Comparison of ENCODE assay signal across 1 cellular context in the genomic region with DNA sequence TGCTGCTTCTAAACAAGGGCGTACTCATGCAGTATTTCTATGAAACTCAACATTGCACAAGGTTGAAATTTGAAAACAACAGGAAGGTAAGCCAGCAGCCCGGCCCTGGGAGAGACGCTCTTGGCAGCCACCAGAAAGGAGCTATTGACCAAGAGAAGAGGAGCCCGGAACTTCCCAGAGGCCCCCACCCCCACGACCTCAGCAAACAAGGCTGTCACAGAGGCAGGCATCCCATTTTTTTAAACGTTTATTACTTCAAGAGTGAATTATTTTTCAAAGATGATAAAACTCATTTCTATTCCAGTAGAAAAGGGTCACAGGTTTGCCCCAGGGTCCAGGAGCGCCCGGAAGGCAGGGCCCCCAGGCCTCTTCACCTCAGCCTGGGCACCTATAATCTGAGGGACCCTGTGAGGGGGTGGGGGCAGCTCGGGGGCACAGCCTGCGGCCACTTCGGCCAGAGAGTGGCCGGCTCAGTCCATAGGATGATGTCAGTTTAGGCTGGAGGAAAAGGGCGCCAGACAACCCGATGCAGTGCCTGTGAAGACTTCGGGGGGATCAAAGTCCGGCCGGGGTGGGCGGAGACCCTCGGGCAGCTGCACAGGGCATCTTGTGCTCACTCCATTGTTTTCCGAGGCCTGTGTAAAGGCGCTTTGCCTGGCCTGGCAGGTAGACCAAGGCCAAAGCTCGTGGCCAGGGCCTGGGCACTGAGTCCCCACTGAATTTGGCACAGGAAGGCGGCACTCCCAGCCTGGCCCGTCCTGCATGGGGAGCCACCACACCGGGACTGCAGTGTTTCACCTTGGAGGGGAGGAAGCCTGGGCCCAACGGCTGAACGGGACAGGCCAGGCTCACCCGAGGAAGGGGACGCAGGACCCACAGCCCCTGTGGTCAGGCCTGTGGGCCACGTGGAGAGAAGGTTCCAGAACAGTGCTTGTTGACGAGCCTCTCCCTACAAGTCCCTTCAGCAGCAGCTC.
A peak's percentile ranks its signal among the peaks of the same experiment; 100 is the strongest.
TF ChIP-seq lines count a peak whose summit lies in the region.

No MANE protein-coding gene starts in this region.

TF ChIP-seq in HepG2, 621 proteins besides CTCF, POLR2A, EP300 and RAD21 (continued from another document and continues in another):
- TF ChIP-seq, protein P1, sequence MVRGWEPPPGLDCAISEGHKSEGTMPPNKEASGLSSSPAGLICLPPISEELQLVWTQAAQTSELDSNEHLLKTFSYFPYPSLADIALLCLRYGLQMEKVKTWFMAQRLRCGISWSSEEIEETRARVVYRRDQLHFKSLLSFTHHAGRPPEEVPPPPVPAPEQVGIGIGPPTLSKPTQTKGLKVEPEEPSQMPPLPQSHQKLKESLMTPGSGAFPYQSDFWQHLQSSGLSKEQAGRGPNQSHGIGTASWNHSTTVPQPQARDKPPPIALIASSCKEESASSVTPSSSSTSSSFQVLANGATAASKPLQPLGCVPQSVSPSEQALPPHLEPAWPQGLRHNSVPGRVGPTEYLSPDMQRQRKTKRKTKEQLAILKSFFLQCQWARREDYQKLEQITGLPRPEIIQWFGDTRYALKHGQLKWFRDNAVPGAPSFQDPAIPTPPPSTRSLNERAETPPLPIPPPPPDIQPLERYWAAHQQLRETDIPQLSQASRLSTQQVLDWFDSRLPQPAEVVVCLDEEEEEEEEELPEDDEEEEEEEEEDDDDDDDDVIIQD (CRISPR knock-in tag; IDR thresholded peaks at IDR 0.05; ENCODE audit: low read depth): no peak
- TF ChIP-seq HOXA7 (CRISPR knock-in tag; IDR thresholded peaks at IDR 0.05) (no peak), ASH2L (IDR thresholded peaks at IDR 0.05; ENCODE audit: insufficient read length, low read depth, low read length) (peak; percentile 45), MTA1 (CRISPR knock-in tag; IDR thresholded peaks at IDR 0.05; ENCODE audit: borderline replicate concordance) (peak; percentile 95; the same call in 1 of the 2 replicates), ZFP36L1 (CRISPR knock-in tag; IDR thresholded peaks at IDR 0.05) (no peak), ZNF549 (CRISPR knock-in tag; IDR thresholded peaks at IDR 0.05) (no peak), HIVEP1 (CRISPR knock-in tag; IDR thresholded peaks at IDR 0.05) (no peak), FOXM1 (CRISPR knock-in tag; IDR thresholded peaks at IDR 0.05) (no peak), SMARCE1 (IDR thresholded peaks at IDR 0.05; ENCODE audit: borderline replicate concordance) (no peak), CBX2 (IDR thresholded peaks at IDR 0.05; ENCODE audit: low read depth, low read length) (no peak), CBX2 (CRISPR knock-in tag; IDR thresholded peaks at IDR 0.05; ENCODE audit: low read depth) (0 out of 2 replicates have a peak, but pooled peaks have one; percentile 82), HOXA3 (CRISPR knock-in tag; IDR thresholded peaks at IDR 0.05) (peak; percentile 79), ZMYM4 (CRISPR knock-in tag; IDR thresholded peaks at IDR 0.05) (no peak), RARA (CRISPR knock-in tag; IDR thresholded peaks at IDR 0.05) (peak; percentile 44), FOXO1 (CRISPR knock-in tag; IDR thresholded peaks at IDR 0.05) (peak; percentile 73; the same call in 1 of the 2 replicates), SALL1 (CRISPR knock-in tag; IDR thresholded peaks at IDR 0.05) (peak; percentile 72; the same call in 1 of the 2 replicates), ZNF761 (CRISPR knock-in tag; conservative IDR thresholded peaks at IDR 0.05) (no peak), PAF1 (CRISPR knock-in tag; IDR thresholded peaks at IDR 0.05) (no peak), ZNF558 (CRISPR knock-in tag; IDR thresholded peaks at IDR 0.05; ENCODE audit: borderline replicate concordance) (no peak; the same call in 1 of the 2 replicates), MAZ (IDR thresholded peaks at IDR 0.05; ENCODE audit: borderline replicate concordance, low read depth, low read length) (0 out of 2 replicates have a peak, but pooled peaks have one; percentile 8), MAZ (CRISPR knock-in tag; IDR thresholded peaks at IDR 0.05; ENCODE audit: low read depth) (peak; percentile 68; the same call in 1 of the 2 replicates), NAIF1 (CRISPR knock-in tag; IDR thresholded peaks at IDR 0.05; ENCODE audit: borderline replicate concordance) (no peak), SP5 (CRISPR knock-in tag; IDR thresholded peaks at IDR 0.05; ENCODE audit: borderline replicate concordance, low read depth) (peak; percentile 97), LCORL (IDR thresholded peaks at IDR 0.05) (no peak), LCORL (CRISPR knock-in tag; IDR thresholded peaks at IDR 0.05) (peak; percentile 93), ZNF335 (CRISPR knock-in tag; IDR thresholded peaks at IDR 0.05) (no peak), TBL1XR1 (IDR thresholded peaks at IDR 0.05; ENCODE audit: borderline replicate concordance, low read length, partially characterized antibody) (no peak), ZNF816 (CRISPR knock-in tag; IDR thresholded peaks at IDR 0.05; ENCODE audit: borderline replicate concordance) (peak; percentile 92; the same call in 1 of the 2 replicates), SRF (IDR thresholded peaks at IDR 0.05; ENCODE audit: low read depth, low read length) (no peak), ARNT2 (CRISPR knock-in tag; IDR thresholded peaks at IDR 0.05; ENCODE audit: low read depth) (peak; percentile 66; the same call in 1 of the 2 replicates), ZNF44 (CRISPR knock-in tag; IDR thresholded peaks at IDR 0.05) (no peak), DNMT3B (CRISPR knock-in tag; conservative IDR thresholded peaks at IDR 0.05) (no peak), ZNF562 (CRISPR knock-in tag; IDR thresholded peaks at IDR 0.05; ENCODE audit: borderline replicate concordance) (no peak), SAFB2 (CRISPR knock-in tag; IDR thresholded peaks at IDR 0.05; ENCODE audit: borderline replicate concordance, low read depth) (peak; percentile 63; the same call in 1 of the 2 replicates), ZNF224 (CRISPR knock-in tag; IDR thresholded peaks at IDR 0.05) (no peak; the same call in 1 of the 2 replicates)
- TF ChIP-seq, protein P2, sequence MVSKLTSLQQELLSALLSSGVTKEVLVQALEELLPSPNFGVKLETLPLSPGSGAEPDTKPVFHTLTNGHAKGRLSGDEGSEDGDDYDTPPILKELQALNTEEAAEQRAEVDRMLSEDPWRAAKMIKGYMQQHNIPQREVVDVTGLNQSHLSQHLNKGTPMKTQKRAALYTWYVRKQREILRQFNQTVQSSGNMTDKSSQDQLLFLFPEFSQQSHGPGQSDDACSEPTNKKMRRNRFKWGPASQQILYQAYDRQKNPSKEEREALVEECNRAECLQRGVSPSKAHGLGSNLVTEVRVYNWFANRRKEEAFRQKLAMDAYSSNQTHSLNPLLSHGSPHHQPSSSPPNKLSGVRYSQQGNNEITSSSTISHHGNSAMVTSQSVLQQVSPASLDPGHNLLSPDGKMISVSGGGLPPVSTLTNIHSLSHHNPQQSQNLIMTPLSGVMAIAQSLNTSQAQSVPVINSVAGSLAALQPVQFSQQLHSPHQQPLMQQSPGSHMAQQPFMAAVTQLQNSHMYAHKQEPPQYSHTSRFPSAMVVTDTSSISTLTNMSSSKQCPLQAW (CRISPR knock-in tag; IDR thresholded peaks at IDR 0.05): no peak; the same call in 1 of the 2 replicates
- TF ChIP-seq, protein P3, sequence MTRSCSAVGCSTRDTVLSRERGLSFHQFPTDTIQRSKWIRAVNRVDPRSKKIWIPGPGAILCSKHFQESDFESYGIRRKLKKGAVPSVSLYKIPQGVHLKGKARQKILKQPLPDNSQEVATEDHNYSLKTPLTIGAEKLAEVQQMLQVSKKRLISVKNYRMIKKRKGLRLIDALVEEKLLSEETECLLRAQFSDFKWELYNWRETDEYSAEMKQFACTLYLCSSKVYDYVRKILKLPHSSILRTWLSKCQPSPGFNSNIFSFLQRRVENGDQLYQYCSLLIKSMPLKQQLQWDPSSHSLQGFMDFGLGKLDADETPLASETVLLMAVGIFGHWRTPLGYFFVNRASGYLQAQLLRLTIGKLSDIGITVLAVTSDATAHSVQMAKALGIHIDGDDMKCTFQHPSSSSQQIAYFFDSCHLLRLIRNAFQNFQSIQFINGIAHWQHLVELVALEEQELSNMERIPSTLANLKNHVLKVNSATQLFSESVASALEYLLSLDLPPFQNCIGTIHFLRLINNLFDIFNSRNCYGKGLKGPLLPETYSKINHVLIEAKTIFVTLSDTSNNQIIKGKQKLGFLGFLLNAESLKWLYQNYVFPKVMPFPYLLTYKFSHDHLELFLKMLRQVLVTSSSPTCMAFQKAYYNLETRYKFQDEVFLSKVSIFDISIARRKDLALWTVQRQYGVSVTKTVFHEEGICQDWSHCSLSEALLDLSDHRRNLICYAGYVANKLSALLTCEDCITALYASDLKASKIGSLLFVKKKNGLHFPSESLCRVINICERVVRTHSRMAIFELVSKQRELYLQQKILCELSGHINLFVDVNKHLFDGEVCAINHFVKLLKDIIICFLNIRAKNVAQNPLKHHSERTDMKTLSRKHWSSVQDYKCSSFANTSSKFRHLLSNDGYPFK (CRISPR knock-in tag; IDR thresholded peaks at IDR 0.05; ENCODE audit: borderline replicate concordance): peak; percentile 17; the same call in 1 of the 2 replicates
- TF ChIP-seq, protein P4, sequence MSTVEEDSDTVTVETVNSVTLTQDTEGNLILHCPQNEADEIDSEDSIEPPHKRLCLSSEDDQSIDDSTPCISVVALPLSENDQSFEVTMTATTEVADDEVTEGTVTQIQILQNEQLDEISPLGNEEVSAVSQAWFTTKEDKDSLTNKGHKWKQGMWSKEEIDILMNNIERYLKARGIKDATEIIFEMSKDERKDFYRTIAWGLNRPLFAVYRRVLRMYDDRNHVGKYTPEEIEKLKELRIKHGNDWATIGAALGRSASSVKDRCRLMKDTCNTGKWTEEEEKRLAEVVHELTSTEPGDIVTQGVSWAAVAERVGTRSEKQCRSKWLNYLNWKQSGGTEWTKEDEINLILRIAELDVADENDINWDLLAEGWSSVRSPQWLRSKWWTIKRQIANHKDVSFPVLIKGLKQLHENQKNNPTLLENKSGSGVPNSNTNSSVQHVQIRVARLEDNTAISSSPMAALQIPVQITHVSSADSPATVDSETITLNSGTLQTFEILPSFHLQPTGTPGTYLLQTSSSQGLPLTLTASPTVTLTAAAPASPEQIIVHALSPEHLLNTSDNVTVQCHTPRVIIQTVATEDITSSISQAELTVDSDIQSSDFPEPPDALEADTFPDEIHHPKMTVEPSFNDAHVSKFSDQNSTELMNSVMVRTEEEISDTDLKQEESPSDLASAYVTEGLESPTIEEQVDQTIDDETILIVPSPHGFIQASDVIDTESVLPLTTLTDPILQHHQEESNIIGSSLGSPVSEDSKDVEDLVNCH (CRISPR knock-in tag; IDR thresholded peaks at IDR 0.05): no peak
- TF ChIP-seq, protein P5, sequence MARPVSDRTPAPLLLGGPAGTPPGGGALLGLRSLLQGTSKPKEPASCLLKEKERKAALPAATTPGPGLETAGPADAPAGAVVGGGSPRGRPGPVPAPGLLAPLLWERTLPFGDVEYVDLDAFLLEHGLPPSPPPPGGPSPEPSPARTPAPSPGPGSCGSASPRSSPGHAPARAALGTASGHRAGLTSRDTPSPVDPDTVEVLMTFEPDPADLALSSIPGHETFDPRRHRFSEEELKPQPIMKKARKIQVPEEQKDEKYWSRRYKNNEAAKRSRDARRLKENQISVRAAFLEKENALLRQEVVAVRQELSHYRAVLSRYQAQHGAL (CRISPR knock-in tag; IDR thresholded peaks at IDR 0.05; ENCODE audit: not compliant biosample characterization): no peak
- TF ChIP-seq, protein P6, sequence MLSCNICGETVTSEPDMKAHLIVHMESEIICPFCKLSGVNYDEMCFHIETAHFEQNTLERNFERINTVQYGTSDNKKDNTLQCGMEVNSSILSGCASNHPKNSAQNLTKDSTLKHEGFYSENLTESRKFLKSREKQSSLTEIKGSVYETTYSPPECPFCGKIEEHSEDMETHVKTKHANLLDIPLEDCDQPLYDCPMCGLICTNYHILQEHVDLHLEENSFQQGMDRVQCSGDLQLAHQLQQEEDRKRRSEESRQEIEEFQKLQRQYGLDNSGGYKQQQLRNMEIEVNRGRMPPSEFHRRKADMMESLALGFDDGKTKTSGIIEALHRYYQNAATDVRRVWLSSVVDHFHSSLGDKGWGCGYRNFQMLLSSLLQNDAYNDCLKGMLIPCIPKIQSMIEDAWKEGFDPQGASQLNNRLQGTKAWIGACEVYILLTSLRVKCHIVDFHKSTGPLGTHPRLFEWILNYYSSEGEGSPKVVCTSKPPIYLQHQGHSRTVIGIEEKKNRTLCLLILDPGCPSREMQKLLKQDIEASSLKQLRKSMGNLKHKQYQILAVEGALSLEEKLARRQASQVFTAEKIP (CRISPR knock-in tag; IDR thresholded peaks at IDR 0.05; ENCODE audit: borderline replicate concordance): no peak
- TF ChIP-seq, protein P7, sequence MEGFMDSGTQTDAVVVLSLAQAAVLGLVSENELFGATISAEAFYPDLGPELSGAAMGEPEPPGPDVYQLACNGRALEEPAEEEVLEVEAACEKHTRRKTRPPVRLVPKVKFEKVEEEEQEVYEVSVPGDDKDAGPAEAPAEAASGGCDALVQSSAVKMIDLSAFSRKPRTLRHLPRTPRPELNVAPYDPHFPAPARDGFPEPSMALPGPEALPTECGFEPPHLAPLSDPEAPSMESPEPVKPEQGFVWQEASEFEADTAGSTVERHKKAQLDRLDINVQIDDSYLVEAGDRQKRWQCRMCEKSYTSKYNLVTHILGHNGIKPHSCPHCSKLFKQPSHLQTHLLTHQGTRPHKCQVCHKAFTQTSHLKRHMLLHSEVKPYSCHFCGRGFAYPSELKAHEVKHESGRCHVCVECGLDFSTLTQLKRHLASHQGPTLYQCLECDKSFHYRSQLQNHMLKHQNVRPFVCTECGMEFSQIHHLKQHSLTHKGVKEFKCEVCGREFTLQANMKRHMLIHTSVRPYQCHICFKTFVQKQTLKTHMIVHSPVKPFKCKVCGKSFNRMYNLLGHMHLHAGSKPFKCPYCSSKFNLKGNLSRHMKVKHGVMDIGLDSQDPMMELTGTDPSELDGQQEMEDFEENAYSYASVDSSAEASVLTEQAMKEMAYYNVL (CRISPR knock-in tag; IDR thresholded peaks at IDR 0.05; ENCODE audit: borderline replicate concordance): peak; percentile 9; the same call in 1 of the 2 replicates
- TF ChIP-seq, protein P8, sequence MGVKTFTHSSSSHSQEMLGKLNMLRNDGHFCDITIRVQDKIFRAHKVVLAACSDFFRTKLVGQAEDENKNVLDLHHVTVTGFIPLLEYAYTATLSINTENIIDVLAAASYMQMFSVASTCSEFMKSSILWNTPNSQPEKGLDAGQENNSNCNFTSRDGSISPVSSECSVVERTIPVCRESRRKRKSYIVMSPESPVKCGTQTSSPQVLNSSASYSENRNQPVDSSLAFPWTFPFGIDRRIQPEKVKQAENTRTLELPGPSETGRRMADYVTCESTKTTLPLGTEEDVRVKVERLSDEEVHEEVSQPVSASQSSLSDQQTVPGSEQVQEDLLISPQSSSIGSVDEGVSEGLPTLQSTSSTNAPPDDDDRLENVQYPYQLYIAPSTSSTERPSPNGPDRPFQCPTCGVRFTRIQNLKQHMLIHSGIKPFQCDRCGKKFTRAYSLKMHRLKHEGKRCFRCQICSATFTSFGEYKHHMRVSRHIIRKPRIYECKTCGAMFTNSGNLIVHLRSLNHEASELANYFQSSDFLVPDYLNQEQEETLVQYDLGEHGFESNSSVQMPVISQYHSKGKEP (CRISPR knock-in tag; IDR thresholded peaks at IDR 0.05): no peak
